ENCODE assay signal across 8 cellular contexts in genomic region chr2:47486858-47487497, GRCh38.
A peak's percentile ranks its signal among the peaks of the same experiment; 100 is the strongest.
DNase-seq lines count a peak whose midpoint lies in the region; ATAC-seq, FAIRE-seq and TF ChIP-seq lines count a peak whose summit lies in the region.

No MANE protein-coding gene starts in this region.

- H3K9ac ChIP-seq in OCI-LY1 (ENCODE audit: low read length) (peak overlapping the region; percentile 12; the same call in 1 of the 2 replicates), mesendoderm (ENCODE audit: low read length) (no peak overlapping the region)

- H3K4ac ChIP-seq in mesendoderm (ENCODE audit: low read depth, low read length): no peak overlapping the region

- H4K20me1 ChIP-seq in OCI-LY1 (ENCODE audit: insufficient read depth, low read length): no peaks in the 10 kb centered on the region

- TF ChIP-seq CTCF in OCI-LY1 (IDR thresholded peaks at IDR 0.05; ENCODE audit: low read length) (no peak), left ventricle myocardium inferior (IDR thresholded peaks at IDR 0.05; ENCODE audit: borderline replicate concordance) (no peak)

- H3K27ac ChIP-seq in OCI-LY1 (ENCODE audit: low read depth, low read length, poor library complexity, severe bottlenecking) (peak overlapping the region; percentile 70), mesendoderm (ENCODE audit: low read depth, low read length) (no peak overlapping the region), left ventricle myocardium inferior (replicated peaks) (no peak overlapping the region)

- H3K9me3 ChIP-seq in OCI-LY1 (ENCODE audit: low read length) (no peaks in the 10 kb centered on the region), left ventricle myocardium inferior (replicated peaks) (no peaks in the 10 kb centered on the region)

- no peak overlapping the region for H3K56ac ChIP-seq in mesendoderm (ENCODE audit: low read length)

- no peak overlapping the region for H2BK15ac ChIP-seq in mesendoderm (replicated peaks; ENCODE audit: low read depth)

- intact Hi-C loops in left ventricle myocardium inferior (cut with micrococcal nuclease): no loop called here
- intact Hi-C loops in activated CD4-positive, alpha-beta T cell treated with anti-CD3 and anti-CD28 coated beads, Interleukin-2, amount 10 ng/mL, durations not matched to agents 24 days and 14 days (cut with micrococcal nuclease): no loop called here

- no peaks in the 10 kb centered on the region for H3K9me3 Mint-ChIP-seq in activated CD4-positive, alpha-beta T cell treated with anti-CD3 and anti-CD28 coated beads, Interleukin-2, amount 10 ng/mL, durations not matched to agents 24 days and 14 days

- no peak for FAIRE-seq in frontal cortex (lab: Jason Lieb, UNC)

- H3K27ac Mint-ChIP-seq in activated CD4-positive, alpha-beta T cell treated with anti-CD3 and anti-CD28 coated beads, Interleukin-2, amount 10 ng/mL, durations not matched to agents 24 days and 14 days: no peak overlapping the region

- H3K4me1 Mint-ChIP-seq in activated CD4-positive, alpha-beta T cell treated with anti-CD3 and anti-CD28 coated beads, Interleukin-2, amount 10 ng/mL, durations not matched to agents 24 days and 14 days: peaks cover 15% of the 10 kb centered on the region

- H2AFZ ChIP-seq in OCI-LY1 (ENCODE audit: low read length): no peak overlapping the region

- peak; percentile 85 for ATAC-seq in GM18519 (IDR thresholded peaks at IDR 0.05; ENCODE audit: low FRiP score, unreplicated experiment)
- ATAC-seq in HG02798 (IDR thresholded peaks at IDR 0.05; ENCODE audit: poor library complexity, unreplicated experiment): peak; percentile 85

- no peaks in the 10 kb centered on the region for H3K27me3 ChIP-seq in OCI-LY1 (ENCODE audit: insufficient read depth, low read length)
- no peaks in the 10 kb centered on the region for H3K27me3 ChIP-seq in mesendoderm (ENCODE audit: insufficient read depth, low read length, poor library complexity)
- H3K27me3 ChIP-seq in left ventricle myocardium inferior (ENCODE audit: low read depth): no peaks in the 10 kb centered on the region

- H3K23ac ChIP-seq in mesendoderm (ENCODE audit: low read length): no peak overlapping the region

- H3K79me1 ChIP-seq in mesendoderm (ENCODE audit: low read length): no peaks in the 10 kb centered on the region

- H4K5ac ChIP-seq in mesendoderm (ENCODE audit: low read length): no peak overlapping the region

- H3K79me2 ChIP-seq in OCI-LY1 (ENCODE audit: insufficient read depth, low read length): no peaks in the 10 kb centered on the region
- H3K79me2 ChIP-seq in mesendoderm (ENCODE audit: control insufficient read depth, insufficient read depth, low read length): no peaks in the 10 kb centered on the region

- H4K8ac ChIP-seq in mesendoderm (ENCODE audit: low read depth, low read length): no peak overlapping the region

- H3K4me3 ChIP-seq in OCI-LY1 (ENCODE audit: low read depth, low read length, poor library complexity, severe bottlenecking): no peak overlapping the region
- no peak overlapping the region for H3K4me3 ChIP-seq in mesendoderm (ENCODE audit: low read length)
- H3K4me3 ChIP-seq in left ventricle myocardium inferior: no peak overlapping the region

- H2AK5ac ChIP-seq in mesendoderm (ENCODE audit: low read length): no peak overlapping the region

- H2BK5ac ChIP-seq in mesendoderm (ENCODE audit: low read length): no peak overlapping the region

- WGBS in mesendoderm (ENCODE audit: extremely low coverage, insufficient coverage, low lambda C conversion rate): no CpG with 5 or more reads among the region's 2 CpGs

- no peak overlapping the region for H2BK120ac ChIP-seq in mesendoderm (ENCODE audit: low read depth, low read length)

- no peak overlapping the region for H3K4me3 Mint-ChIP-seq in activated CD4-positive, alpha-beta T cell treated with anti-CD3 and anti-CD28 coated beads, Interleukin-2, amount 10 ng/mL, durations not matched to agents 24 days and 14 days

- H3K36me3 ChIP-seq in OCI-LY1 (ENCODE audit: insufficient read depth, low read length): peaks cover 33% of the 10 kb centered on the region
- H3K36me3 ChIP-seq in mesendoderm (ENCODE audit: control insufficient read depth, insufficient read depth, low read length): peaks cover 2% of the 10 kb centered on the region
- H3K36me3 ChIP-seq in left ventricle myocardium inferior: peaks cover 12% of the 10 kb centered on the region

- H3K4me1 ChIP-seq in OCI-LY1 (ENCODE audit: insufficient read depth, low read length, severe bottlenecking) (peaks cover 34% of the 10 kb centered on the region), mesendoderm (ENCODE audit: control insufficient read depth, low read depth, low read length) (no peaks in the 10 kb centered on the region), left ventricle myocardium inferior (no peaks in the 10 kb centered on the region)

- H3K9me2 ChIP-seq in OCI-LY1 (ENCODE audit: low read depth, low read length): no peaks in the 10 kb centered on the region

- H3K4me2 ChIP-seq in OCI-LY1 (ENCODE audit: low read length): peak overlapping the region; percentile 31; the same call in 1 of the 2 replicates
- H3K4me2 ChIP-seq in mesendoderm (ENCODE audit: low read length): no peak overlapping the region

- H3K36me3 Mint-ChIP-seq in activated CD4-positive, alpha-beta T cell treated with anti-CD3 and anti-CD28 coated beads, Interleukin-2, amount 10 ng/mL, durations not matched to agents 24 days and 14 days (ENCODE audit: low read depth): peaks cover 30% of the 10 kb centered on the region

- peak; percentile 46 for DNase-seq in mesendoderm
- DNase-seq in frontal cortex (ENCODE audit: low spot score in 2 of 2): no peak
- no peak for DNase-seq in LoVo (ENCODE audit: low spot score)
- DNase-seq in left ventricle myocardium inferior: no peak
- no peak for DNase-seq in activated CD4-positive, alpha-beta T cell treated with anti-CD3 and anti-CD28 coated beads, Interleukin-2, amount 10 ng/mL, durations not matched to agents 24 days and 14 days

- H3F3A ChIP-seq in OCI-LY1 (ENCODE audit: insufficient read depth, low read length): no peaks in the 10 kb centered on the region; the same call in none of the 2 replicates

- no peak overlapping the region for H3K18ac ChIP-seq in mesendoderm (ENCODE audit: low read length)

- H3K27me3 Mint-ChIP-seq in activated CD4-positive, alpha-beta T cell treated with anti-CD3 and anti-CD28 coated beads, Interleukin-2, amount 10 ng/mL, durations not matched to agents 24 days and 14 days: no peaks in the 10 kb centered on the region
